17 cellular contexts compared by ENCODE assay signal in the genomic region with DNA sequence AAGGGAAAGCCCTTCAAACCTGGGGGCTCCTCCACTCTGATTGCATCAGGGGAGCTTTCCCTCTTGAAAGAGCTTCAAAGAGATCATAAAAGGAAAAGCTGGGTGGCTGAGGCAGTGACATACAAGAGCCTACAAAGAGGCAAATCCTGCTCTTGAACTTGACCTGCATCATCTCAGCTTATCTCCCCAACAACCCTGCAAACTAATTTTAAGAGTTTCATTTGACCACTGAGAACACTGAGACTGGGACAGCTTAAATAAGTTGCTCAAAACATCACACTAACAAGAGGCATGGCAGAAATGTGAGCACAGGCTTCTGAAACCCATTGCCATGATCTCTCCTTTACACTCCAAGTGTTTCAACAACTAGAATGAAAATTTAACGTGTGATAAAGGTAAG.
"Had no signal": no experiment of that assay in that cellular context is flagged by ENCODE, and none has a peak within 500 bp of the region (broad histone marks: within the 10 kb centered on the region; RNA-seq: fewer than 3 reads in every experiment).

No MANE protein-coding gene starts in this region.

- H3K27ac Mint-ChIP-seq: activated CD4-positive, alpha-beta T cell treated with anti-CD3 and anti-CD28 coated beads, Interleukin-2, amount 10 ng/mL, durations not matched to agents 7 days and 5 days; activated CD8-positive, alpha-beta T cell treated with anti-CD3 and anti-CD28 coated beads, Interleukin-2, amount 10 ng/mL, durations not matched to agents 7 days and 5 days; activated T-cell treated with anti-CD3 and anti-CD28 coated beads, Interleukin-2, amount 50 U/mL, for 24 hours; activated T-helper 2 cell treated with anti-CD3 and anti-CD28 coated beads, Interferon-gamma antibody, Interleukin-2, Interleukin-4, amounts not matched to agents 10 μg/mL and 5 μg/mL and 100 μg/mL, durations not matched to agents 14 hours and 24 hours and 36 hours; mesothelial cell of epicardium; natural killer cell treated with Interleukin-12 subunit alpha and Interleukin-12 subunit beta and Interleukin-15 and Interleukin-18, amount 100 ng/mL, for 72 hours had no signal

- H3K4me1 ChIP-seq: breast epithelium, left lung, parathyroid adenoma, upper lobe of right lung had no signal

- H3K4me1 Mint-ChIP-seq: activated CD4-positive, alpha-beta T cell treated with anti-CD3 and anti-CD28 coated beads, Interleukin-2, amount 10 ng/mL, durations not matched to agents 7 days and 5 days had no signal

- H3K9me3 Mint-ChIP-seq: activated CD4-positive, alpha-beta T cell treated with anti-CD3 and anti-CD28 coated beads, Interleukin-2, amount 10 ng/mL, durations not matched to agents 7 days and 5 days; activated T-cell treated with anti-CD3 and anti-CD28 coated beads, Interleukin-2, amount 50 U/mL, for 24 hours; activated T-helper 2 cell treated with anti-CD3 and anti-CD28 coated beads, Interferon-gamma antibody, Interleukin-2, Interleukin-4, amounts not matched to agents 10 μg/mL and 5 μg/mL and 100 μg/mL, durations not matched to agents 14 hours and 24 hours and 36 hours; mesothelial cell of epicardium had no signal

- H3K9me3 ChIP-seq: breast epithelium, left lung, neutrophil, upper lobe of right lung had no signal

- H3K4me3 Mint-ChIP-seq: activated CD4-positive, alpha-beta T cell treated with anti-CD3 and anti-CD28 coated beads, Interleukin-2, amount 10 ng/mL, durations not matched to agents 7 days and 5 days; activated CD8-positive, alpha-beta T cell treated with anti-CD3 and anti-CD28 coated beads, Interleukin-2, amount 10 ng/mL, durations not matched to agents 7 days and 5 days; activated T-cell treated with anti-CD3 and anti-CD28 coated beads, Interleukin-2, amount 50 U/mL, for 24 hours; mesothelial cell of epicardium; natural killer cell treated with Interleukin-12 subunit alpha and Interleukin-12 subunit beta and Interleukin-15 and Interleukin-18, amount 100 ng/mL, for 72 hours had no signal

- ATAC-seq: activated CD8-positive, alpha-beta T cell treated with anti-CD3 and anti-CD28 coated beads, Interleukin-2, amount 10 ng/mL, durations not matched to agents 7 days and 5 days; left lung; natural killer cell treated with Interleukin-12 subunit alpha and Interleukin-12 subunit beta and Interleukin-15 and Interleukin-18, amount 100 ng/mL, for 72 hours; upper lobe of right lung had no signal

- H3K27ac ChIP-seq: breast epithelium, left lung, neutrophil, parathyroid adenoma, upper lobe of right lung had no signal

- H3K79me2 ChIP-seq: parathyroid adenoma had no signal

- H3K4me3 ChIP-seq: breast epithelium, left lung, upper lobe of right lung had no signal

- H2AFZ ChIP-seq: parathyroid adenoma had no signal

- DNase-seq: activated CD4-positive, alpha-beta T cell treated with anti-CD3 and anti-CD28 coated beads, Interleukin-2, amount 10 ng/mL, durations not matched to agents 7 days and 5 days; activated CD8-positive, alpha-beta T cell treated with anti-CD3 and anti-CD28 coated beads, Interleukin-2, amount 10 ng/mL, durations not matched to agents 7 days and 5 days; activated naive CD4-positive, alpha-beta T cell treated with anti-CD3 and anti-CD28 coated beads, Interleukin-2, amount 50 U/mL, for 16 hours; activated T-cell treated with anti-CD3 and anti-CD28 coated beads, Interleukin-2, amount 50 U/mL, for 24 hours; cerebellar nuclear complex; cortex of kidney; erythroblast; head of caudate nucleus; left lung; stimulated activated naive CD4-positive, alpha-beta T cell; upper lobe of right lung had no signal

- H3K36me3 Mint-ChIP-seq: mesothelial cell of epicardium; natural killer cell treated with Interleukin-12 subunit alpha and Interleukin-12 subunit beta and Interleukin-15 and Interleukin-18, amount 100 ng/mL, for 72 hours had no signal

- H3K36me3 ChIP-seq: breast epithelium, left lung, neutrophil, upper lobe of right lung had no signal

- H3K27me3 Mint-ChIP-seq: activated CD4-positive, alpha-beta T cell treated with anti-CD3 and anti-CD28 coated beads, Interleukin-2, amount 10 ng/mL, durations not matched to agents 7 days and 5 days; activated T-cell treated with anti-CD3 and anti-CD28 coated beads, Interleukin-2, amount 50 U/mL, for 24 hours; natural killer cell treated with Interleukin-12 subunit alpha and Interleukin-12 subunit beta and Interleukin-15 and Interleukin-18, amount 100 ng/mL, for 72 hours had no signal
